ENCODE assay signal across 21 cellular contexts in genomic region chr14:36955376-36955775, GRCh38.
"Had no signal": no experiment of that assay in that cellular context is flagged by ENCODE, and none has a peak within 500 bp of the region (broad histone marks: within the 10 kb centered on the region; RNA-seq: fewer than 3 reads in every experiment).

No MANE protein-coding gene starts in this region.

- H3K36me3 Mint-ChIP-seq: mesothelial cell of epicardium; naive thymus-derived CD4-positive, alpha-beta T cell; stimulated activated effector memory CD8-positive, alpha-beta T cell treated with anti-CD3 and anti-CD28 coated beads, Interleukin-12 subunit alpha, Interleukin-12 subunit beta, amount 100 ng/mL, for 72 hours had no signal

- H3K4me1 Mint-ChIP-seq: naive thymus-derived CD4-positive, alpha-beta T cell; nephron; stimulated activated effector memory CD8-positive, alpha-beta T cell treated with anti-CD3 and anti-CD28 coated beads, Interleukin-12 subunit alpha, Interleukin-12 subunit beta, amount 100 ng/mL, for 72 hours had no signal

- H3K9me3 Mint-ChIP-seq: mesothelial cell of epicardium, nephron had no signal

- H3K27me3 ChIP-seq: gastroesophageal sphincter, heart left ventricle, hepatocyte, right atrium auricular region, stomach, thyroid gland had no signal

- H3K9me3 ChIP-seq: gastroesophageal sphincter, heart left ventricle, prostate gland, right atrium auricular region, stomach, thyroid gland had no signal

- H3K27ac ChIP-seq: gastroesophageal sphincter, heart left ventricle, hepatocyte, prostate gland, right atrium auricular region, stomach, thyroid gland had no signal

- H3K4me3 Mint-ChIP-seq: mesothelial cell of epicardium; naive thymus-derived CD4-positive, alpha-beta T cell; nephron; stimulated activated effector memory CD8-positive, alpha-beta T cell treated with anti-CD3 and anti-CD28 coated beads, Interleukin-12 subunit alpha, Interleukin-12 subunit beta, amount 100 ng/mL, for 72 hours had no signal

- H3K27me3 Mint-ChIP-seq: naive thymus-derived CD4-positive, alpha-beta T cell had no signal

- H3K4me3 ChIP-seq: gastroesophageal sphincter, heart left ventricle, hepatocyte, lung, prostate gland, right atrium auricular region, stomach, thyroid gland had no signal

- H3K27ac Mint-ChIP-seq: mesothelial cell of epicardium; naive thymus-derived CD4-positive, alpha-beta T cell; stimulated activated effector memory CD8-positive, alpha-beta T cell treated with anti-CD3 and anti-CD28 coated beads, Interleukin-12 subunit alpha, Interleukin-12 subunit beta, amount 100 ng/mL, for 72 hours had no signal

- DNase-seq: cortex of kidney; foreskin fibroblast; heart left ventricle; kidney; mesenchymal stem cell; naive thymus-derived CD4-positive, alpha-beta T cell; nucleus accumbens; stimulated activated CD4-positive, alpha-beta T cell treated with anti-CD3 and anti-CD28 coated beads, Interleukin-2, amount 100 ng/mL, for 24 hours; stimulated activated CD4-positive, alpha-beta T cell treated with anti-CD3 and anti-CD28 coated beads, Interleukin-4, amount 100 ng/mL, for 24 hours; stimulated activated naive CD4-positive, alpha-beta T cell treated with Interleukin-2 at 50 U/mL for 16 hours; stomach; thyroid gland; trophoblast cell had no signal

- H3K4me1 ChIP-seq: gastroesophageal sphincter, heart left ventricle, prostate gland, right atrium auricular region, stomach, thyroid gland had no signal

- H3K36me3 ChIP-seq: gastroesophageal sphincter, heart left ventricle, prostate gland, right atrium auricular region, stomach, thyroid gland had no signal
